ENCODE assay signal across 9 cellular contexts in genomic region chr10:96719205-96719604, GRCh38. TPM values are rescaled to one million over a fixed set of nuclear protein-coding genes. Genes with fewer than 3 reads are reported as not detected.
DNase-seq lines count a peak whose midpoint lies in the region; ATAC-seq, FAIRE-seq and TF ChIP-seq lines count a peak whose summit lies in the region.
"Had no signal": no experiment of that assay in that cellular context is flagged by ENCODE, and none has a peak within 500 bp of the region (broad histone marks: within the 10 kb centered on the region; RNA-seq: fewer than 3 reads in every experiment).

No MANE protein-coding gene starts in this region.

- no peaks in the 10 kb centered on the region for H3K9me1 ChIP-seq in K562 (ENCODE audit: control insufficient read depth, insufficient read depth, low read length)

- H3K27me3 ChIP-seq in K562 (ENCODE audit: control insufficient read depth in 2 of 2, insufficient read depth in 2 of 2, low read length in 2 of 2) (peaks cover 0 to 12% of the 10 kb centered on the region in 2 experiments; a peak in 1 of 5 replicates), neural progenitor cell (peaks cover 28% of the 10 kb centered on the region)

- H3K79me2 ChIP-seq in K562 (ENCODE audit: control insufficient read depth, insufficient read depth, low read length) (no peaks in the 10 kb centered on the region), neural progenitor cell (ENCODE audit: low read depth) (no peaks in the 10 kb centered on the region)

- H3K4me3 Mint-ChIP-seq in IgD-negative memory B cell = peak overlapping the region; percentile 86 to 100 (median 100)
- peak overlapping the region; percentile 93 for H3K4me3 Mint-ChIP-seq in neural progenitor cell

- no peak for TF ChIP-seq RAD21 in K562 (CRISPR knock-in tag; conservative IDR thresholded peaks at IDR 0.05 in 1 of 2, IDR thresholded peaks at IDR 0.05 in 1 of 2)

- H3K4me1 ChIP-seq in K562 (replicated peaks in 1 of 2; ENCODE audit: control insufficient read depth in 2 of 2, insufficient read depth in 2 of 2, low read length in 2 of 2) (peaks cover 10 to 13% of the 10 kb centered on the region in 2 experiments; a peak in 3 of 5 replicates), neural progenitor cell (peaks cover 5% of the 10 kb centered on the region)

- H4K20me1 ChIP-seq in K562 (replicated peaks; ENCODE audit: control insufficient read depth, insufficient read depth, low read length) = no peaks in the 10 kb centered on the region
- H4K20me1 ChIP-seq in neural progenitor cell (ENCODE audit: low read depth) = no peaks in the 10 kb centered on the region

- H3K9ac ChIP-seq in K562 (ENCODE audit: insufficient read depth in 1 of 2, low read depth in 2 of 2, low read length in 2 of 2) = no peak overlapping the region
- no peak overlapping the region for H3K9ac ChIP-seq in neural progenitor cell

- POLR2A ChIA-PET in K562 (lab: Yijun Ruan, JAX) = no interaction called here

- TF ChIP-seq CTCF in K562 (IDR thresholded peaks at IDR 0.05 in 2 of 3, conservative IDR thresholded peaks at IDR 0.05 in 1 of 3; ENCODE audit: insufficient read depth in 2 of 3, low read depth in 1 of 3, low read length in 3 of 3) (no peak), neural progenitor cell (IDR thresholded peaks at IDR 0.05) (no peak)

- H2AFZ ChIP-seq in K562 (ENCODE audit: low read depth, low read length) = peak overlapping the region; percentile 49; the same call in 1 of the 2 replicates
- no peak overlapping the region for H2AFZ ChIP-seq in neural progenitor cell (replicated peaks)

- no peak overlapping the region for H3K27ac ChIP-seq in K562 (ENCODE audit: extremely low read depth, low read depth, low read length)
- no peak overlapping the region for H3K27ac ChIP-seq in neural progenitor cell
- H3K27ac ChIP-seq: epithelial cell of prostate had no signal

- ATAC-seq in K562 (no peak), HG03457 (IDR thresholded peaks at IDR 0.05; ENCODE audit: unreplicated experiment) (no peak)

- no peak for TF ChIP-seq EP300 in K562 (IDR thresholded peaks at IDR 0.05; ENCODE audit: low read length)

- no peak for FAIRE-seq in K562 (lab: Jason Lieb, UNC)

- TSS peak; percentile 62 for BruUV-seq in K562 (replicated peaks; lab: Mats Ljungman, UMichigan)

- peak overlapping the region; percentile 83 to 96 (median 96) for H3K27ac Mint-ChIP-seq in IgD-negative memory B cell
- H3K27ac Mint-ChIP-seq in neural progenitor cell = no peak overlapping the region

- H3K4me1 Mint-ChIP-seq in IgD-negative memory B cell (peaks cover 44 to 46% (median 46%) of the 10 kb centered on the region in 3 donors), neural progenitor cell (peaks cover 11% of the 10 kb centered on the region)

- H3K9me3 ChIP-seq in K562 (replicated peaks; ENCODE audit: control insufficient read depth, insufficient read depth, low read depth, low read length) (no peaks in the 10 kb centered on the region), neural progenitor cell (ENCODE audit: low read depth) (no peaks in the 10 kb centered on the region)

- H3F3A ChIP-seq in neural progenitor cell (ENCODE audit: low read depth) = peaks cover 7% of the 10 kb centered on the region

- intact Hi-C loops in K562 (cut with micrococcal nuclease) = no loop called here

- TF ChIP-seq POLR2A in K562 (conservative IDR thresholded peaks at IDR 0.05) = no peak

- in situ Hi-C loops in K562 (cut with MboI) = no loop called here

- DNase-seq in K562 (ENCODE audit: extremely low read depth in 1 of 4, low spot score in 3 of 4) (no peak), neural progenitor cell (ENCODE audit: low spot score) (no peak), NCI-H2081 treated with DMSO at 0.1 percent for 48 hours (lab: John Stamatoyannopoulos, UW) (no peak), COLO829 (ENCODE audit: low spot score) (no peak), NCI-H446 (lab: John Stamatoyannopoulos, UW) (no peak)

- H3K36me3 ChIP-seq in K562 (ENCODE audit: control insufficient read depth, insufficient read depth, low read length) (no peaks in the 10 kb centered on the region), neural progenitor cell (no peaks in the 10 kb centered on the region)

- peak overlapping the region; percentile 73; the same call in 1 of the 2 replicates for H3K4me3 ChIP-seq in GM08714 (ENCODE audit: low read length)
- H3K4me3 ChIP-seq in K562 = no peak overlapping the region
- H3K4me3 ChIP-seq in neural progenitor cell = no peak overlapping the region

- H3K36me3 Mint-ChIP-seq in IgD-negative memory B cell = peaks cover 1% of the 10 kb centered on the region
- H3K36me3 Mint-ChIP-seq in neural progenitor cell = no peaks in the 10 kb centered on the region

- CTCF ChIA-PET in K562 (lab: Yijun Ruan, JAX; ENCODE audit: low intra/inter-chr PET ratio) = interaction anchor here (1.2 kb wide), 1 partner anchor 77 kb away, joined by 3 read pairs; no protein-coding TSS in a partner anchor

- 38% methylated on average over 1 of the region's 1 CpG for WGBS in K562 (ENCODE audit: insufficient coverage, low coverage, missing lambda C conversion rate)

- H3K9me3 Mint-ChIP-seq in IgD-negative memory B cell (no peaks in the 10 kb centered on the region), neural progenitor cell (no peaks in the 10 kb centered on the region)

- H3K4me2 ChIP-seq in K562 (ENCODE audit: insufficient read depth, low read length) = peak overlapping the region; percentile 71
- H3K4me2 ChIP-seq in neural progenitor cell = peak overlapping the region; percentile 95

- no peaks in the 10 kb centered on the region for H3K27me3 Mint-ChIP-seq in IgD-negative memory B cell
- peaks cover 11% of the 10 kb centered on the region for H3K27me3 Mint-ChIP-seq in neural progenitor cell (ENCODE audit: insufficient read depth, low read depth)

TF ChIP-seq in K562, 482 proteins besides CTCF, POLR2A, EP300 and RAD21 (continues in another document):
- TF ChIP-seq ARID2 (IDR thresholded peaks at IDR 0.05) (no peak), GMEB1 (CRISPR knock-in tag; IDR thresholded peaks at IDR 0.05) (no peak), ZBTB11 (CRISPR knock-in tag; IDR thresholded peaks at IDR 0.05) (no peak), ZNF384 (IDR thresholded peaks at IDR 0.05; ENCODE audit: low read depth, low read length) (no peak), HIVEP1 (CRISPR knock-in tag; IDR thresholded peaks at IDR 0.05) (no peak)

RNA-seq across cellular contexts. Expression of gene PIK3AP1, which starts 1.1 kb away (rescaled TPM):
- polyA plus RNA-seq in IgD-negative memory B cell (174 TPM), K562 (2011; rRNA removed) (2.4 and 5.1 TPM in 2 replicates), K562 (2014; fragmentation: Illumina TruSeq; extraction: Trizol) (1.7 and 1.9 TPM in 2 replicates), K562 (2014; fragmentation: Nextera tagmentation; extraction: Ambion mirVana) (under 1 TPM; 0.20 to 0.35 TPM), K562 (2014; rRNA removed) (1.2 and 1.3 TPM in 2 replicates)
- 3.0 and 3.5 TPM in 2 replicates for total RNA-seq in K562 (2011; cell fraction: chromatin; rRNA removed; ENCODE audit: low replicate concordance)
- 1.0 and 1.2 TPM in 2 replicates for total RNA-seq in K562 (2011; cell fraction: nucleolus; rRNA removed)
- 1.6 and 1.8 TPM in 2 replicates for total RNA-seq in K562 (2011; cell fraction: nucleoplasm; rRNA removed)
- total RNA-seq in K562 (2014; rRNA removed) (1.5 and 1.6 TPM in 2 replicates), K562 (2014; rRNA removed; fragmentation: Illumina TruSeq; extraction: Trizol) (1.6 TPM in 2 replicates), K562 (2015; rRNA removed; fragmentation: Illumina TruSeq; extraction: Trizol) (1.1 and 1.5 TPM in 2 replicates), K562 (2021) (1.4 TPM in 2 replicates), neural progenitor cell (ENCODE audit: low replicate concordance) (1.7 and 3.8 TPM in 2 replicates)
- polyA plus RNA-seq in K562 (2011; cell fraction: cytosol; rRNA removed) = 1.4 and 4.7 TPM in 2 replicates
- 1.9 and 3.7 TPM in 2 replicates for polyA plus RNA-seq in K562 (2011; cell fraction: nucleus; rRNA removed)
- polyA plus RNA-seq in K562 (2012) = 0.98 and 1.3 TPM in 2 replicates
- 4.9 and 17.9 TPM in 2 replicates for polyA minus RNA-seq in K562 (2011; rRNA and poly(A)+ RNA removed)
- 2.7 and 6.6 TPM in 2 replicates for polyA minus RNA-seq in K562 (2011; cell fraction: cytosol; rRNA and poly(A)+ RNA removed)
- polyA minus RNA-seq in K562 (2011; cell fraction: nucleus; rRNA and poly(A)+ RNA removed) = 0.94 and 4.3 TPM in 2 replicates
